8 cellular contexts compared by ENCODE assay signal in the genomic region with DNA sequence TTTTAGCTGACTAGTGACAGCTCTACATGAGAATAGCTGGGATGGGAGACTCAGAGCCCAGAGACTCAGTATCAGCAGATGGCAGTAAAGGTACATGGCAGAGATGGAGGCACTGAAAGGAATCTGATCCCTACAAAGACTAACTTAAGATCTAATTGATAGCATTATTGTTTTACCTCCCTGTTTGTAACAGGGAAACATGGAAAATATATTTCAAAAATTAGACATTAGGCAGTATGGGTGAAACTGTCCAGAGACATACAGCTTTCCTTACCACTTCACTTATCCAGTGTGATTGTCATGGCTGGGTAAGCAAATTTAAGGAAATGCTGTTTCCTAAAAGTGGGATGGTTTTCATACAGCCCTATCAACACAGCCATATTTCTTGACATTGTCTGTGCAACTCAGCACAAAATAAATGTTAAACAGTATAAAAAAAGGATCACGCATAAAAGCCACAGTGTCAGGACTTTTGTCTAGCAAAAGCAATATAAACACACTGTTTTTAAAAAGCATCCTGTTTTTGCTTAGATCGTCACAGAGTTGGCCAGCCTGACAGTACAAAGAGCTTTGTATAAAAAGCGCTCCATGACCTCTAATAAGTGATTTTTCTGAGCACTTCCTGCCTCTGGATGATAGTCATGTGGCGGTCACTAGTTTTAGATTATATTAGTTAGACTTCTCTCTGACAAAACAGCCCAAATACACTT.
A peak's percentile ranks its signal among the peaks of the same experiment; 100 is the strongest.
DNase-seq lines count a peak whose midpoint lies in the region; ATAC-seq and TF ChIP-seq lines count a peak whose summit lies in the region.

No MANE protein-coding gene starts in this region.

- POLR2A ChIA-PET in PC-9 (lab: Charles Lee; ENCODE audit: unreplicated experiment) = no interaction called here

- peak; percentile 50 for ATAC-seq in HG02852 (IDR thresholded peaks at IDR 0.05; ENCODE audit: unreplicated experiment)
- ATAC-seq in HG02678 (IDR thresholded peaks at IDR 0.05; ENCODE audit: unreplicated experiment) = no peak
- ATAC-seq in GM19035 (IDR thresholded peaks at IDR 0.05; ENCODE audit: unreplicated experiment) = no peak
- ATAC-seq in GM19397 (IDR thresholded peaks at IDR 0.05; ENCODE audit: unreplicated experiment) = no peak

- H4K20me1 ChIP-seq in PC-9 (ENCODE audit: insufficient read depth) = no peaks in the 10 kb centered on the region

- no peak overlapping the region for H3K27ac ChIP-seq in PC-9

- no TSS peak for BruUV-seq in PC-9 (replicated peaks; lab: Mats Ljungman, UMichigan)

- peak overlapping the region; percentile 45 for H3K4me3 ChIP-seq in BE2C (ENCODE audit: low read depth, low read length)
- no peak overlapping the region for H3K4me3 ChIP-seq in PC-9
- no peak overlapping the region for H3K4me3 ChIP-seq in fibroblast of villous mesenchyme (ENCODE audit: low read depth, low read length)

- H3K9me2 ChIP-seq in PC-9 (ENCODE audit: insufficient read depth) = no peaks in the 10 kb centered on the region

- peak; percentile 63 for DNase-seq in BE2C
- no peak for DNase-seq in PC-9
- peak; percentile 82 for DNase-seq in fibroblast of villous mesenchyme (ENCODE audit: low read depth)
- peak; percentile 48 for DNase-seq in renal cortical epithelial cell (ENCODE audit: low read depth)

- H3K36me3 ChIP-seq in BE2C (no peaks in the 10 kb centered on the region), PC-9 (ENCODE audit: low read depth) (no peaks in the 10 kb centered on the region)

- H3K4me2 ChIP-seq in PC-9 = no peak overlapping the region

- H3K9me3 ChIP-seq in BE2C = no peaks in the 10 kb centered on the region
- H3K9me3 ChIP-seq in PC-9 (ENCODE audit: insufficient read depth, low read depth) = no peaks in the 10 kb centered on the region

- no peaks in the 10 kb centered on the region for H3F3A ChIP-seq in PC-9 (ENCODE audit: insufficient read depth, low read depth)

- H3K27me3 ChIP-seq in BE2C (no peaks in the 10 kb centered on the region), PC-9 (ENCODE audit: insufficient read depth, low read depth) (no peaks in the 10 kb centered on the region)

- TF ChIP-seq CTCF in BE2C (IDR thresholded peaks at IDR 0.05; ENCODE audit: low read depth, low read length) = peak; percentile 99
- peak; percentile 60 for TF ChIP-seq CTCF in PC-9 (conservative IDR thresholded peaks at IDR 0.05)
- TF ChIP-seq CTCF in fibroblast of villous mesenchyme (IDR thresholded peaks at IDR 0.05; ENCODE audit: insufficient read depth, low read depth, low read length) = peak; percentile 98

- intact Hi-C loops in PC-9 (cut with micrococcal nuclease; ENCODE audit: unreplicated experiment) = loop anchor here (5.0 kb wide), 1 partner anchor 320 kb away; no protein-coding TSS in a partner anchor

- H3K79me2 ChIP-seq in PC-9 (ENCODE audit: low read depth) = no peaks in the 10 kb centered on the region

- no peak overlapping the region for H2AFZ ChIP-seq in PC-9

- peaks cover 15% of the 10 kb centered on the region; the same call in 1 of the 2 replicates for H3K4me1 ChIP-seq in BE2C
- H3K4me1 ChIP-seq in PC-9 (replicated peaks; ENCODE audit: insufficient read depth) = no peaks in the 10 kb centered on the region

- CTCF ChIA-PET in PC-9 (lab: Charles Lee) = no interaction called here

Comparison
In these comparisons a context has a peak if more than half of its experiments do, and no peak if none do; other contexts are left out.
1. DNase-seq: peak in BE2C (single experiment), fibroblast of villous mesenchyme (single experiment) and renal cortical epithelial cell (single experiment); none in PC-9 (0 of 2).
2. Peak in every context shown above with its lines, with median percentiles within 50 percentile points of each other: CTCF ChIP-seq.